ENCODE assay signal across 21 cellular contexts in the genomic region with DNA sequence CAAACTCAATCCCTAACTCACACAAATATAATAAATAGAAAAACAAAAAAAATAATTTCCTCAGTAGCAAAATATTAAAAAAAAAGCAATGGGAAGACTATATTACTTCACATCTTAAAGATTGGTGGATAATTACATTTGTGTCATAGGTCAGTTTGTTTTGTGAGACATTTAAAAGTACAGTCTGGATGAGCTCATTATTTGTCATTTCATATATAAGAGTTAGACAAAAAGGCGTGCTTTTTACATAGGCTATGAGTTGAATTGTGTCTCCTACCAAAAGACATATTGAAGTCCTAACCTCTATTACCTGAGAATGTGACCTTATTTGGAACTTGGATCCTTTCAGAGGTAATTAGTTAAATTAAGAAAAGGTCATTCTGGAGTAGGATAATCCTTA.
"Had no signal": no experiment of that assay in that cellular context is flagged by ENCODE, and none has a peak within 500 bp of the region (broad histone marks: within the 10 kb centered on the region; RNA-seq: fewer than 3 reads in every experiment).

No MANE protein-coding gene starts in this region.

- H3K4me3 ChIP-seq: gastroesophageal sphincter, pancreas, skin epidermis, stomach, suprapubic skin, tibial nerve had no signal

- H3K27me3 ChIP-seq: gastroesophageal sphincter, neutrophil, pancreas, stomach, suprapubic skin, tibial nerve had no signal

- ATAC-seq: gastroesophageal sphincter; left cardiac atrium; pancreas; right cardiac atrium; stimulated activated effector memory CD8-positive, alpha-beta T cell treated with anti-CD3 and anti-CD28 coated beads, Interleukin-12 subunit alpha, Interleukin-12 subunit beta, amount 100 ng/mL, for 72 hours; T-helper 17 cell had no signal

- DNase-seq: activated CD4-positive, alpha-beta memory T cell treated with anti-CD3 and anti-CD28 coated beads, Interleukin-2, amount 10 ng/mL, durations not matched to agents 7 days and 5 days; activated CD4-positive, alpha-beta T cell treated with anti-CD3 and anti-CD28 coated beads for 48 hours; activated effector memory CD4-positive, alpha-beta T cell treated with anti-CD3 and anti-CD28 coated beads, Interleukin-2, amount 50 U/mL, for 16 hours; activated naive CD4-positive, alpha-beta T cell treated with anti-CD3 and anti-CD28 coated beads, Interleukin-2, amount 10 ng/mL, durations not matched to agents 7 days and 5 days; activated T-cell treated with anti-CD3 and anti-CD28 coated beads for 4 hours; effector CD4-positive, alpha-beta T cell; head of caudate nucleus; hypothalamus; left cardiac atrium; mesenchymal stem cell; pancreas; right cardiac atrium; stimulated activated CD4-positive, alpha-beta T cell treated with anti-CD3 and anti-CD28 coated beads, Interleukin-2, amount 100 ng/mL, for 24 hours; stomach; T-helper 17 cell had no signal

- H3K4me1 ChIP-seq: gastroesophageal sphincter, pancreas, stomach, suprapubic skin, tibial nerve had no signal

- H3K9me3 ChIP-seq: gastroesophageal sphincter, neutrophil, pancreas, stomach, suprapubic skin, tibial nerve had no signal

- H3K36me3 ChIP-seq: gastroesophageal sphincter, neutrophil, pancreas, stomach, suprapubic skin, tibial nerve had no signal

- H3K27ac ChIP-seq: gastroesophageal sphincter, neutrophil, pancreas, skin epidermis, stomach, suprapubic skin, tibial nerve had no signal
